ENCODE assay signal across 27 cellular contexts in the genomic region with DNA sequence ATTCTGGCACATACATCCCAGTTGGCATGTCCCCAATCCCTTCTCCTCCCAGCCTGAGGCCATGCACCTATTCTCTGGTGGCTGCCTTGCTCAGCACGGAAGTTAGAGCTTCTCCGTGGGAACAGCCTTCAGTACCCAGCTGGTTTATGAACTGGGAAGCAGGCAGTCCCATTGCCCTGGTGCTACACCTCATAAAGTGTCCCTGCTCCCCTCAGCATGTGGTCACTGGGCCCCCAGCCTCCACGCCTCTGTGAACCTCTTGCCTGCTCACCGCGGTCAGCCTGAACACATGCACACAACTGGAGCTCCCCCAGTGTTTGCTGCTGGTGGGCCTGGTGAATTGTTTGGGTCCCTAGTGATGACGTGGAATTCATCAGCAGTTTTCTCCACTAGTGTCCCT.
"Had no signal": no experiment of that assay in that cellular context is flagged by ENCODE, and none has a peak within 500 bp of the region (broad histone marks: within the 10 kb centered on the region; RNA-seq: fewer than 3 reads in every experiment).

No MANE protein-coding gene starts in this region.

- DNase-seq: activated CD4-positive, alpha-beta T cell treated with anti-CD3 and anti-CD28 coated beads for 4 hours; activated CD4-positive, alpha-beta T cell treated with anti-CD3 and anti-CD28 coated beads, Interleukin-2, amount 50 U/mL, for 4 hours; activated naive CD4-positive, alpha-beta T cell; activated T-cell treated with anti-CD3 and anti-CD28 coated beads for 4 hours; activated T-cell treated with anti-CD3 and anti-CD28 coated beads, Interleukin-2, amount 50 U/mL, for 72 hours; endodermal cell; esophagus squamous epithelium; kidney glomerular epithelial cell; left lung; lower lobe of right lung; mesendoderm; mucosa of descending colon; ovary; stimulated activated CD4-positive, alpha-beta T cell treated with anti-CD3 and anti-CD28 coated beads, Interleukin-15, amount 100 ng/mL, for 24 hours; stimulated activated naive CD4-positive, alpha-beta T cell; T-helper 9 cell had no signal

- H3K27me3 Mint-ChIP-seq: central memory CD8-positive, alpha-beta T cell; dendritic cell treated with granulocyte-macrophage colony-stimulating factor and Interleukin-4, amounts not matched to agents 40 ng/mL and 50 ng/mL, for 4 days; natural killer cell treated with Interleukin-12 subunit alpha and Interleukin-12 subunit beta and Interleukin-15 and Interleukin-18, amount 100 ng/mL, for 72 hours had no signal

- H3K27ac ChIP-seq: esophagus squamous epithelium, left lung, lower lobe of right lung, neutrophil, ovary, right atrium auricular region, tibial nerve, VCaP had no signal

- H3K27ac Mint-ChIP-seq: activated naive CD4-positive, alpha-beta T cell treated with anti-CD3 and anti-CD28 coated beads, Interleukin-2, amount 50 U/mL, for 72 hours; activated T-cell treated with anti-CD3 and anti-CD28 coated beads, Interleukin-2, amount 50 U/mL, for 72 hours; dendritic cell treated with granulocyte-macrophage colony-stimulating factor and Interleukin-4, amounts not matched to agents 40 ng/mL and 50 ng/mL, for 4 days; endodermal cell; natural killer cell treated with Interleukin-12 subunit alpha and Interleukin-12 subunit beta and Interleukin-15 and Interleukin-18, amount 100 ng/mL, for 72 hours; T-helper 1 cell treated with Interleukin-12 subunit alpha and Interleukin-12 subunit beta and Interleukin-4 antibody, amounts not matched to agents 30 μg/mL and 1 μg/mL, for 36 hours had no signal

- ATAC-seq: activated naive CD4-positive, alpha-beta T cell treated with anti-CD3 and anti-CD28 coated beads, Interleukin-2, amount 50 U/mL, for 72 hours; activated T-cell treated with anti-CD3 and anti-CD28 coated beads, Interleukin-2, amount 50 U/mL, for 72 hours; left lung; lower lobe of right lung; mucosa of descending colon; natural killer cell treated with Interleukin-12 subunit alpha and Interleukin-12 subunit beta and Interleukin-15 and Interleukin-18, amount 100 ng/mL, for 72 hours had no signal

- H3K4me1 Mint-ChIP-seq: central memory CD8-positive, alpha-beta T cell; endodermal cell had no signal

- H3K9me3 ChIP-seq: esophagus squamous epithelium, left lung, lower lobe of right lung, mucosa of descending colon, neutrophil, ovary, right atrium auricular region, tibial nerve had no signal

- H3K27me3 ChIP-seq: left lung, neutrophil, ovary, right atrium auricular region, tibial nerve had no signal

- H3K4me3 ChIP-seq: esophagus squamous epithelium, left lung, lower lobe of right lung, mucosa of descending colon, ovary, right atrium auricular region, tibial nerve had no signal

- H3K4me3 Mint-ChIP-seq: activated T-cell treated with anti-CD3 and anti-CD28 coated beads, Interleukin-2, amount 50 U/mL, for 72 hours; central memory CD8-positive, alpha-beta T cell; dendritic cell treated with granulocyte-macrophage colony-stimulating factor and Interleukin-4, amounts not matched to agents 40 ng/mL and 50 ng/mL, for 4 days; endodermal cell; natural killer cell treated with Interleukin-12 subunit alpha and Interleukin-12 subunit beta and Interleukin-15 and Interleukin-18, amount 100 ng/mL, for 72 hours; T-helper 1 cell treated with Interleukin-12 subunit alpha and Interleukin-12 subunit beta and Interleukin-4 antibody, amounts not matched to agents 30 μg/mL and 1 μg/mL, for 36 hours had no signal

- H3K4me1 ChIP-seq: left lung, lower lobe of right lung, right atrium auricular region, tibial nerve had no signal

- H3K36me3 Mint-ChIP-seq: activated naive CD4-positive, alpha-beta T cell treated with anti-CD3 and anti-CD28 coated beads, Interleukin-2, amount 50 U/mL, for 72 hours; natural killer cell treated with Interleukin-12 subunit alpha and Interleukin-12 subunit beta and Interleukin-15 and Interleukin-18, amount 100 ng/mL, for 72 hours had no signal

- H3K36me3 ChIP-seq: esophagus squamous epithelium, left lung, lower lobe of right lung, neutrophil, ovary, right atrium auricular region, tibial nerve had no signal

- H3K9me3 Mint-ChIP-seq: activated naive CD4-positive, alpha-beta T cell treated with anti-CD3 and anti-CD28 coated beads, Interleukin-2, amount 50 U/mL, for 72 hours; activated T-cell treated with anti-CD3 and anti-CD28 coated beads, Interleukin-2, amount 50 U/mL, for 72 hours; central memory CD8-positive, alpha-beta T cell; dendritic cell treated with granulocyte-macrophage colony-stimulating factor and Interleukin-4, amounts not matched to agents 40 ng/mL and 50 ng/mL, for 4 days; endodermal cell; natural killer cell treated with Interleukin-12 subunit alpha and Interleukin-12 subunit beta and Interleukin-15 and Interleukin-18, amount 100 ng/mL, for 72 hours; T-helper 1 cell treated with Interleukin-12 subunit alpha and Interleukin-12 subunit beta and Interleukin-4 antibody, amounts not matched to agents 30 μg/mL and 1 μg/mL, for 36 hours had no signal

- FAIRE-seq: frontal cortex, TTC549 had no signal
